Comparison of ENCODE assay signal across 15 cellular contexts in genomic region chr17:18094409-18094807, GRCh38. TPM values are rescaled to one million over a fixed set of nuclear protein-coding genes. Genes with fewer than 3 reads are reported as not detected.
A peak's percentile ranks its signal among the peaks of the same experiment; 100 is the strongest.
DNase-seq lines count a peak whose midpoint lies in the region; ATAC-seq and TF ChIP-seq lines count a peak whose summit lies in the region.
"Had no signal": no experiment of that assay in that cellular context is flagged by ENCODE, and none has a peak within 500 bp of the region (broad histone marks: within the 10 kb centered on the region; RNA-seq: fewer than 3 reads in every experiment).

No MANE protein-coding gene starts in this region.

- 93 to 98% (median 97%) methylated on average over 10 of the region's 10 CpGs for WGBS in stomach, 5 donors
- 94 to 97% methylated on average over 10 of the region's 10 CpGs for WGBS in testis, 2 donors

- H3K4me1 Mint-ChIP-seq in stimulated activated naive B cell treated with anti-CD40 and anti-IgM and Interleukin-4, amounts not matched to agents 10 μg/mL and 1 μg/mL and 100 μg/mL, for 72 hours, result peaks cover 12 to 29% of the 10 kb centered on the region in 2 donors

- H3K36me3 ChIP-seq in left ventricle myocardium inferior, result peaks cover 61% of the 10 kb centered on the region
- peaks cover 33% of the 10 kb centered on the region for H3K36me3 ChIP-seq in RWPE2 (ENCODE audit: low read depth)
- peaks cover 28 to 83% (median 78%) of the 10 kb centered on the region in 4 donors for H3K36me3 ChIP-seq in stomach
- H3K36me3 ChIP-seq in testis (ENCODE audit: low read depth, missing control alignments), result no peaks in the 10 kb centered on the region

- no peak overlapping the region for H3K4me3 Mint-ChIP-seq in stimulated activated naive B cell treated with anti-CD40 and anti-IgM and Interleukin-4, amounts not matched to agents 10 μg/mL and 1 μg/mL and 100 μg/mL, for 72 hours

- DNase-seq in left ventricle myocardium superior (no peak), left ventricle myocardium inferior (no peak), RWPE2 (ENCODE audit: low spot score) (peak; percentile 54), foreskin keratinocyte (no peak), stomach (no peak), NCI-H146 treated with DMSO at 0.1 percent for 48 hours (lab: John Stamatoyannopoulos, UW; ENCODE audit: unreplicated experiment) (no peak), testis (no peak)
- DNase-seq in stimulated activated naive B cell treated with anti-CD40 and anti-IgM and Interleukin-4, amounts not matched to agents 10 μg/mL and 1 μg/mL and 100 μg/mL, for 72 hours, result no peak
- DNase-seq: CD4-positive, alpha-beta T cell; NCI-H1105; NCI-H2081 treated with DMSO at 0.1 percent for 48 hours; NCI-H748 treated with DMSO at 0.1 percent for 48 hours; SIG-M5 had no signal

- H3K27ac Mint-ChIP-seq in stimulated activated naive B cell treated with anti-CD40 and anti-IgM and Interleukin-4, amounts not matched to agents 10 μg/mL and 1 μg/mL and 100 μg/mL, for 72 hours, result peak overlapping the region; percentile 49
- H3K27ac Mint-ChIP-seq: CD4-positive, alpha-beta T cell had no signal

- H3K36me3 Mint-ChIP-seq in stimulated activated naive B cell treated with anti-CD40 and anti-IgM and Interleukin-4, amounts not matched to agents 10 μg/mL and 1 μg/mL and 100 μg/mL, for 72 hours, result peaks cover 41 to 60% of the 10 kb centered on the region in 2 donors

- H3K4me3 ChIP-seq in left ventricle myocardium inferior, result no peak overlapping the region
- no peak overlapping the region for H3K4me3 ChIP-seq in RWPE2 (ENCODE audit: severe bottlenecking)
- H3K4me3 ChIP-seq in stomach, result no peak overlapping the region
- no peak overlapping the region for H3K4me3 ChIP-seq in testis
- H3K4me3 ChIP-seq: K562 had no signal

- TF ChIP-seq POLR2A in stomach (IDR thresholded peaks at IDR 0.05) (no peak), testis (IDR thresholded peaks at IDR 0.05) (no peak)

- H3K27me3 Mint-ChIP-seq in stimulated activated naive B cell treated with anti-CD40 and anti-IgM and Interleukin-4, amounts not matched to agents 10 μg/mL and 1 μg/mL and 100 μg/mL, for 72 hours, result no peaks in the 10 kb centered on the region
- H3K27me3 Mint-ChIP-seq: CD4-positive, alpha-beta T cell had no signal

- no peaks in the 10 kb centered on the region for H3K9me3 Mint-ChIP-seq in stimulated activated naive B cell treated with anti-CD40 and anti-IgM and Interleukin-4, amounts not matched to agents 10 μg/mL and 1 μg/mL and 100 μg/mL, for 72 hours
- H3K9me3 Mint-ChIP-seq: CD4-positive, alpha-beta T cell had no signal

- no peaks in the 10 kb centered on the region for H3K27me3 ChIP-seq in left ventricle myocardium inferior (ENCODE audit: low read depth)
- no peaks in the 10 kb centered on the region for H3K27me3 ChIP-seq in RWPE2 (ENCODE audit: insufficient read depth, poor library complexity, severe bottlenecking)
- H3K27me3 ChIP-seq in foreskin keratinocyte, result no peaks in the 10 kb centered on the region
- H3K27me3 ChIP-seq in stomach, result no peaks in the 10 kb centered on the region
- H3K27me3 ChIP-seq in testis, result no peaks in the 10 kb centered on the region

- TF ChIP-seq CTCF in left ventricle myocardium inferior (IDR thresholded peaks at IDR 0.05; ENCODE audit: borderline replicate concordance), result no peak
- no peak for TF ChIP-seq CTCF in RWPE2 (IDR thresholded peaks at IDR 0.05; ENCODE audit: poor library complexity, severe bottlenecking)
- TF ChIP-seq CTCF in foreskin keratinocyte (conservative IDR thresholded peaks at IDR 0.05), result no peak
- no peak for TF ChIP-seq CTCF in stomach (IDR thresholded peaks at IDR 0.05)
- no peak for TF ChIP-seq CTCF in testis (IDR thresholded peaks at IDR 0.05)

- no peak for TF ChIP-seq EP300 in stomach (IDR thresholded peaks at IDR 0.05)

- intact Hi-C loops in left ventricle myocardium superior (cut with micrococcal nuclease) (no loop called here), left ventricle myocardium inferior (cut with micrococcal nuclease) (no loop called here), stomach (cut with DNase I; ENCODE audit: low total_unique reads) (no loop called here), testis (cut with DNase I; ENCODE audit: low total_unique reads) (no loop called here)

- H3K9me3 ChIP-seq in left ventricle myocardium inferior (replicated peaks) (no peaks in the 10 kb centered on the region), RWPE2 (ENCODE audit: severe bottlenecking) (no peaks in the 10 kb centered on the region), stomach (no peaks in the 10 kb centered on the region), testis (no peaks in the 10 kb centered on the region)
- H3K9me3 ChIP-seq: Caco-2 had no signal

- ATAC-seq in left ventricle myocardium superior, result peak; percentile 7
- peak; percentile 22; the same call in 1 of the 3 replicates for ATAC-seq in RWPE2 (ENCODE audit: low read depth)
- peak; percentile 48 for ATAC-seq in foreskin keratinocyte
- ATAC-seq in stimulated activated naive B cell treated with anti-CD40 and anti-IgM and Interleukin-4, amounts not matched to agents 10 μg/mL and 1 μg/mL and 100 μg/mL, for 72 hours (replicated peaks), result no peak

- H3K27ac ChIP-seq in left ventricle myocardium inferior (replicated peaks) (no peak overlapping the region), RWPE2 (ENCODE audit: poor library complexity, severe bottlenecking) (no peak overlapping the region), foreskin keratinocyte (no peak overlapping the region), stomach (no peak overlapping the region), testis (no peak overlapping the region)

- H3K4me1 ChIP-seq in left ventricle myocardium inferior, result peaks cover 7% of the 10 kb centered on the region
- no peaks in the 10 kb centered on the region for H3K4me1 ChIP-seq in RWPE2 (ENCODE audit: insufficient read depth, poor library complexity, severe bottlenecking)
- no peaks in the 10 kb centered on the region for H3K4me1 ChIP-seq in foreskin keratinocyte
- peaks cover 0 to 10% (median 3%) of the 10 kb centered on the region in 4 donors for H3K4me1 ChIP-seq in stomach
- no peaks in the 10 kb centered on the region for H3K4me1 ChIP-seq in testis
- H3K4me1 ChIP-seq: Caco-2 had no signal

RNA-seq across cellular contexts. Expression of gene DRG2, which starts 6.7 kb away (rescaled TPM):
- total RNA-seq in left ventricle myocardium superior (19.4 TPM), left ventricle myocardium inferior (20.2 TPM), foreskin keratinocyte (40.3 and 42.1 TPM in 2 replicates), stomach (10 to 100 TPM in 4 of 5 donors, 1 to 10 TPM in 1; 3.2 to 57.2 (median 41.4) TPM), testis (10 to 100 TPM; 42.9 to 43.1 TPM)
- polyA plus RNA-seq in foreskin keratinocyte (41.6 and 43.0 TPM in 2 replicates), stomach (10 to 100 TPM; 28.8 to 42.5 (median 34.1) TPM), testis (ENCODE audit: insufficient read depth, low read depth, low replicate concordance) (26.0 TPM)

RNA-seq across cellular contexts. Expression of gene MYO15A, which starts 14.1 kb away (rescaled TPM):
- total RNA-seq in left ventricle myocardium superior (0.45 TPM), left ventricle myocardium inferior (0.25 TPM), foreskin keratinocyte (0.32 and 0.37 TPM in 2 replicates), stomach (10 to 100 TPM in 1 of 5 donors, under 1 TPM in 3, not detected in 1; 0.37 to 10.5 (median 0.65) TPM), testis (10 to 100 TPM; 18.6 to 30.2 TPM)
- polyA plus RNA-seq in foreskin keratinocyte (0.16 and 0.38 TPM in 2 replicates), stomach (1 to 10 TPM in 1 of 3 donors, under 1 TPM in 2; 0.31 to 1.1 (median 0.50) TPM), testis (ENCODE audit: insufficient read depth, low read depth, low replicate concordance) (21.7 TPM)
- total RNA-seq: Caco-2 had no signal

RNA-seq across cellular contexts. Expression of gene GID4, which starts 55.2 kb away (rescaled TPM):
- 23.5 TPM for total RNA-seq in left ventricle myocardium superior
- 18.0 TPM for total RNA-seq in left ventricle myocardium inferior
- total RNA-seq in foreskin keratinocyte, result 11.7 and 13.4 TPM in 2 replicates
- 7.0 and 8.1 TPM in 2 replicates for polyA plus RNA-seq in foreskin keratinocyte
- 10 to 100 TPM in 3 of 5 donors, 1 to 10 TPM in 2; 3.5 to 18.1 (median 11.6) TPM for total RNA-seq in stomach
- polyA plus RNA-seq in stomach, result 1 to 10 TPM; 3.2 to 4.7 (median 3.5) TPM
- 10 to 100 TPM; 28.6 to 36.1 TPM for total RNA-seq in testis
- polyA plus RNA-seq in testis (ENCODE audit: insufficient read depth, low read depth, low replicate concordance), result 88.3 TPM

RNA-seq across cellular contexts. Expression of gene ATPAF2, which starts 55.4 kb away (rescaled TPM):
- total RNA-seq in left ventricle myocardium superior (37.0 TPM), left ventricle myocardium inferior (37.5 TPM), foreskin keratinocyte (26.5 and 30.4 TPM in 2 replicates), stomach (100 to 1,000 TPM in 1 of 5 donors, 10 to 100 TPM in 2, 1 to 10 TPM in 2; 5.4 to 250 (median 17.6) TPM), testis (10 to 100 TPM; 42.6 to 63.3 TPM)
- polyA plus RNA-seq in foreskin keratinocyte (38.5 and 39.7 TPM in 2 replicates), stomach (10 to 100 TPM; 10.4 to 24.2 (median 20.6) TPM), testis (ENCODE audit: insufficient read depth, low read depth, low replicate concordance) (59.9 TPM)

Comparison
In these comparisons a context has a peak if more than half of its experiments do, and no peak if none do; other contexts are left out.
1. ATAC-seq: peak in left ventricle myocardium superior (single experiment), RWPE2 (single experiment) and foreskin keratinocyte (single experiment); none in stimulated activated naive B cell treated with anti-CD40 and anti-IgM and Interleukin-4, amounts not matched to agents 10 μg/mL and 1 μg/mL and 100 μg/mL, for 72 hours (0 of 2).